26 cellular contexts compared by ENCODE assay signal in the genomic region with DNA sequence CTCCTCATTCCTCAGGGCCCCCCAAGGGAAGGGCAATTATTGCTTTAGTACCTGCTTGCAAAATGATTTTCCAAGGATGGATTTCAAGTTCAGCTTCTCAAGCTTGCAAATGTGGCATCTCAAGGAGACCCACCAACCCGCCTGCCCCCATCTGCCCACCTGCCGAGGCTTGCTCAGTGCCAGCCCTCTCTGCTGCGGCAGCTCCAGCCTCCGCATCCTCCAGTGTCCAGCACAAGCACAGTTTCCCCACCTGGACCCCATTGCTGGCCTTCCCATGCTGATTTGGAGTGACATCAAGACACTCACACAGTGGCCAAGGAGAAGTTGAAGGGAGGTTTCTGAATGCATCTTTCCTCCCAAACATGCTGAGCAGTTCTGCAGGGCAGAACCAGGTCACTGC.
"Had no signal": no experiment of that assay in that cellular context is flagged by ENCODE, and none has a peak within 500 bp of the region (broad histone marks: within the 10 kb centered on the region; RNA-seq: fewer than 3 reads in every experiment).

No MANE protein-coding gene starts in this region.

- H3K36me3 ChIP-seq: suprapubic skin, thoracic aorta, thyroid gland, tibial artery, transverse colon, upper lobe of left lung, upper lobe of right lung, uterus, vagina had no signal

- DNase-seq: stimulated activated CD4-positive, alpha-beta T cell treated with anti-CD3 and anti-CD28 coated beads, Interleukin-2, amount 100 ng/mL, for 48 hours; stimulated activated CD4-positive, alpha-beta T cell treated with anti-CD3 and anti-CD28 coated beads, Interleukin-4, amount 100 ng/mL, for 1 hour; stimulated activated CD4-positive, alpha-beta T cell treated with anti-CD3 and anti-CD28 coated beads, Interleukin-4, amount 100 ng/mL, for 24 hours; stimulated activated CD4-positive, alpha-beta T cell treated with anti-CD3 and anti-CD28 coated beads, Interleukin-4, amount 100 ng/mL, for 4 hours; stimulated activated CD8-positive, alpha-beta memory T cell treated with anti-CD3 and anti-CD28 coated beads, Interleukin-4, amount 100 ng/mL, for 48 hours; stimulated activated naive B cell treated with anti-CD40 and anti-IgM and Interleukin-4, amounts not matched to agents 10 μg/mL and 1 μg/mL and 100 μg/mL, for 72 hours; stimulated activated naive CD4-positive, alpha-beta T cell; stimulated activated naive CD4-positive, alpha-beta T cell treated with Interleukin-2 at 50 U/mL for 16 hours; stimulated activated naive CD8-positive, alpha-beta T cell treated with anti-CD3 and anti-CD28 coated beads, Interleukin-15, amount 100 ng/mL, for 72 hours; stimulated activated naive CD8-positive, alpha-beta T cell treated with anti-CD3 and anti-CD28 coated beads, Interleukin-15, Interleukin-2, amounts not matched to agents 100 U/mL and 50 U/mL, for 24 hours; stomach; substantia nigra; testis; thyroid gland; transverse colon; trophoblast cell; upper lobe of right lung; uterus had no signal

- H3K4me3 ChIP-seq: stomach, suprapubic skin, testis, thoracic aorta, thyroid gland, tibial artery, tibial nerve, transverse colon, upper lobe of left lung, upper lobe of right lung, uterus, vagina had no signal

- H3K27me3 ChIP-seq: stomach, suprapubic skin, testis, thyroid gland, tibial artery, tibial nerve, transverse colon, upper lobe of left lung, upper lobe of right lung, uterus, vagina had no signal

- H3K27ac ChIP-seq: stomach, suprapubic skin, testis, thoracic aorta, thyroid gland, tibial artery, tibial nerve, transverse colon, upper lobe of left lung, upper lobe of right lung, uterus, vagina had no signal

- ATAC-seq: stimulated activated effector memory CD8-positive, alpha-beta T cell treated with anti-CD3 and anti-CD28 coated beads, Interleukin-12 subunit alpha, Interleukin-12 subunit beta, amount 100 ng/mL, for 72 hours; stimulated activated memory B cell treated with anti-CD40 and anti-IgM and Interleukin-4, amounts not matched to agents 10 μg/mL and 1 μg/mL and 100 μg/mL, for 72 hours; stimulated activated naive B cell treated with anti-CD40 and anti-IgM and Interleukin-4, amounts not matched to agents 10 μg/mL and 1 μg/mL and 100 μg/mL, for 72 hours; stimulated activated naive CD8-positive, alpha-beta T cell treated with anti-CD3 and anti-CD28 coated beads, Interleukin-15, amount 100 ng/mL, for 72 hours; stimulated activated naive CD8-positive, alpha-beta T cell treated with anti-CD3 and anti-CD28 coated beads, Interleukin-15, Interleukin-2, amounts not matched to agents 100 U/mL and 50 U/mL, for 24 hours; upper lobe of right lung had no signal

- H3K4me1 ChIP-seq: stomach, suprapubic skin, testis, thyroid gland, tibial artery, tibial nerve, transverse colon, upper lobe of left lung, upper lobe of right lung, uterus, vagina had no signal

- H3K9me3 ChIP-seq: stomach, suprapubic skin, testis, thoracic aorta, thyroid gland, tibial artery, tibial nerve, transverse colon, upper lobe of left lung, upper lobe of right lung, uterus, vagina had no signal
